19 cellular contexts compared by ENCODE assay signal in the genomic region with DNA sequence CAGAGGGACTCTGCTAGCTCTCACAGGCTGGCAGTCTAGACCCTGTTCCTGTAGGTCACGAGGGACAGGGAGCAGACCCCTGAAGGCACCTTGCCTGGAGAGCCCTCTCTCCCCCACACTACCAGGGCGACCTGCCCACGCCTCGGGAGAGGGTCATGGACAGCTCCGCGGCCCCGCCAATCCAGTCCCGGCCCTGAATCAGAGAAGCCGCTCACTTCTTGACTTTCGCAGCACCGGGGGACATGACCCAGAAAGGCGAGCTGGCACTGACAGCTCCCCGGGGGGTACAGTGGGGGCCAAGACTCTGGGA. TPM values are rescaled to one million over a fixed set of nuclear protein-coding genes. Genes with fewer than 3 reads are reported as not detected.
DNase-seq lines count a peak whose midpoint lies in the region; ATAC-seq, FAIRE-seq and TF ChIP-seq lines count a peak whose summit lies in the region.
"Had no signal": no experiment of that assay in that cellular context is flagged by ENCODE, and none has a peak within 500 bp of the region (broad histone marks: within the 10 kb centered on the region; RNA-seq: fewer than 3 reads in every experiment).

No MANE protein-coding gene starts in this region.

- H3K4me1 ChIP-seq in A549 (peaks cover 39% of the 10 kb centered on the region), PC-9 (replicated peaks; ENCODE audit: insufficient read depth) (peaks cover 62% of the 10 kb centered on the region), heart left ventricle (peaks cover 0 to 68% (median 47%) of the 10 kb centered on the region in 12 donors)

- H3K79me2 ChIP-seq in PC-9 (ENCODE audit: low read depth) = peaks cover 51% of the 10 kb centered on the region

- H3K4me3 ChIP-seq in A549 = peak overlapping the region; percentile 53
- H3K4me3 ChIP-seq in PC-9 = peak overlapping the region; percentile 72
- peak overlapping the region in 5 of 12 donors; percentile 18 to 34 (median 26) for H3K4me3 ChIP-seq in heart left ventricle
- H3K4me3 ChIP-seq: HAP-1 had no signal

- H3K4me2 ChIP-seq in A549 = peak overlapping the region; percentile 100
- peak overlapping the region; percentile 100 for H3K4me2 ChIP-seq in PC-9

- ATAC-seq in A549 = no peak
- ATAC-seq in heart left ventricle = no peak
- no peak for ATAC-seq in HG02884 (IDR thresholded peaks at IDR 0.05; ENCODE audit: unreplicated experiment)
- no peak for ATAC-seq in T-cell (replicated peaks in 1 of 4)

- H3K36me3 ChIP-seq in PC-9 (ENCODE audit: low read depth) (peaks cover 18% of the 10 kb centered on the region), heart left ventricle (peaks cover 0 to 55% (median 38%) of the 10 kb centered on the region in 9 donors)
- H3K36me3 ChIP-seq: HAP-1 had no signal

- CTCF ChIA-PET in A549 (lab: Yijun Ruan, JAX) = interaction anchor here (0.7 to 15.8 kb wide), 13 partner anchors 9 to 220 kb away, joined by 3 to 164 read pairs (median 4); no protein-coding TSS in a partner anchor
- CTCF ChIA-PET in PC-9 (lab: Charles Lee) = interaction anchor here (0.7 to 0.9 kb wide), 2 partner anchors 66 to 102 kb away, joined by 3 read pairs; no protein-coding TSS in a partner anchor
- CTCF ChIA-PET in T-cell (lab: Charles Lee) = no interaction called here

- POLR2A ChIA-PET in A549 (lab: Yijun Ruan, JAX) (interaction anchor here (1.2 to 5.1 kb wide), 3 partner anchors 12 to 19 kb away, joined by 3 to 43 read pairs (median 6); no protein-coding TSS in a partner anchor), PC-9 (lab: Charles Lee; ENCODE audit: unreplicated experiment) (interaction anchor here (0.7 kb wide), 1 partner anchor 174 kb away, joined by 3 read pairs; no protein-coding TSS in a partner anchor), T-cell (lab: Charles Lee) (no interaction called here)

- H3K9me3 ChIP-seq in A549 = no peaks in the 10 kb centered on the region
- H3K9me3 ChIP-seq in PC-9 (ENCODE audit: insufficient read depth, low read depth) = no peaks in the 10 kb centered on the region
- no peaks in the 10 kb centered on the region for H3K9me3 ChIP-seq in heart left ventricle
- H3K9me3 ChIP-seq: HAP-1 had no signal

- peaks cover 14% of the 10 kb centered on the region for H3K27me3 Mint-ChIP-seq in nephron (ENCODE audit: low read depth)
- H3K27me3 Mint-ChIP-seq in T-cell = peaks cover 9 to 13% of the 10 kb centered on the region in 2 donors

- intact Hi-C loops in PC-9 (cut with micrococcal nuclease; ENCODE audit: unreplicated experiment) = loop anchor here (1.0 to 2.0 kb wide), 2 partner anchors 13 to 202 kb away; no protein-coding TSS in a partner anchor
- intact Hi-C loops in heart left ventricle (cut with DNase I) = loop anchor here in 5 of 10 donors (2.0 to 5.0 kb wide), 4 partner anchors 35 to 66 kb away; no protein-coding TSS in a partner anchor

- no peak for TF ChIP-seq EP300 in A549 (IDR thresholded peaks at IDR 0.05)

- peak overlapping the region; percentile 91 to 100 for H3K27ac ChIP-seq in A549
- peak overlapping the region; percentile 96 for H3K27ac ChIP-seq in PC-9
- peak overlapping the region in 11 of 12 donors; percentile 40 to 98 (median 60) for H3K27ac ChIP-seq in heart left ventricle
- H3K27ac ChIP-seq: HL-60 had no signal

- H3K27ac Mint-ChIP-seq in nephron (peak overlapping the region in 2 of 3 experiments; percentile 75 to 94), T-cell (no peak overlapping the region)

- WGBS in A549 (ENCODE audit: missing lambda C conversion rate) = 0% methylated on average over 5 of the region's 13 CpGs
- WGBS in heart left ventricle, 4 donors = 78 to 86% (median 82%) methylated on average over 12 to 13 of the region's 13 CpGs

- TF ChIP-seq POLR2A in A549 (IDR thresholded peaks at IDR 0.05; ENCODE audit: low read length) (no peak), heart left ventricle (IDR thresholded peaks at IDR 0.05) (no peak)

- H3K4me1 Mint-ChIP-seq in nephron = peaks cover 42% of the 10 kb centered on the region
- H3K4me1 Mint-ChIP-seq in T-cell = peaks cover 21 to 29% (median 25%) of the 10 kb centered on the region in 3 donors

- no peak overlapping the region; the same call in 1 of the 2 replicates for H2AFZ ChIP-seq in PC-9

- FAIRE-seq in A549 (lab: Jason Lieb, UNC) = no peak
- FAIRE-seq: small intestine had no signal

- H3K4me3 Mint-ChIP-seq in nephron = peak overlapping the region in 1 of 3 experiments; percentile 62
- no peak overlapping the region for H3K4me3 Mint-ChIP-seq in T-cell

- no TSS peak for BruUV-seq in PC-9 (replicated peaks; lab: Mats Ljungman, UMichigan)

- TF ChIP-seq RAD21 in A549 (conservative IDR thresholded peaks at IDR 0.05 in 1 of 2, IDR thresholded peaks at IDR 0.05 in 1 of 2) = no peak

- no peaks in the 10 kb centered on the region for H3K9me3 Mint-ChIP-seq in nephron
- no peaks in the 10 kb centered on the region for H3K9me3 Mint-ChIP-seq in T-cell
- H3K9me3 Mint-ChIP-seq: neural crest cell had no signal

- peaks cover 42% of the 10 kb centered on the region for H3F3A ChIP-seq in PC-9 (ENCODE audit: insufficient read depth, low read depth)

- H3K9me2 ChIP-seq in PC-9 (ENCODE audit: insufficient read depth) = no peaks in the 10 kb centered on the region

- DNase-seq in A549 (ENCODE audit: low read depth in 1 of 2, low spot score in 1 of 2) = no peak
- DNase-seq in PC-9 = no peak
- DNase-seq in heart left ventricle = peak in 1 of 5 donors; percentile 65
- no peak for DNase-seq in AG08395 (ENCODE audit: low spot score)
- no peak for DNase-seq in T-cell
- DNase-seq in NCI-H1694 treated with DMSO at 0.1 percent for 48 hours (lab: John Stamatoyannopoulos, UW) = no peak
- DNase-seq: activated CD4-positive, alpha-beta T cell treated with anti-CD3 and anti-CD28 coated beads, Interleukin-2, amount 50 U/mL, for 4 hours; anterior cingulate cortex; dorsolateral prefrontal cortex; NCI-H2029 treated with DMSO at 0.1 percent for 48 hours; NCI-H774; substantia nigra had no signal

- TF ChIP-seq CTCF in A549 (IDR thresholded peaks at IDR 0.05) (no peak), PC-9 (conservative IDR thresholded peaks at IDR 0.05) (no peak), heart left ventricle (IDR thresholded peaks at IDR 0.05) (no peak), nephron (IDR thresholded peaks at IDR 0.05; ENCODE audit: unreplicated experiment in 3 of 3) (no peak)

- H3K36me3 Mint-ChIP-seq in nephron (ENCODE audit: low read depth) (no peaks in the 10 kb centered on the region), T-cell (no peaks in the 10 kb centered on the region)

- H3K27me3 ChIP-seq in PC-9 (ENCODE audit: insufficient read depth, low read depth) (no peaks in the 10 kb centered on the region), heart left ventricle (no peaks in the 10 kb centered on the region)
- H3K27me3 ChIP-seq: dorsolateral prefrontal cortex had no signal

- H4K20me1 ChIP-seq in PC-9 (ENCODE audit: insufficient read depth) = no peaks in the 10 kb centered on the region

TF ChIP-seq in A549, 52 proteins besides CTCF, POLR2A, EP300 and RAD21:
- TF ChIP-seq PHF8 (IDR thresholded peaks at IDR 0.05; ENCODE audit: borderline replicate concordance, low read depth) (no peak), GATA3 (IDR thresholded peaks at IDR 0.05; ENCODE audit: borderline replicate concordance) (no peak), NPAS2 (CRISPR knock-in tag; IDR thresholded peaks at IDR 0.05; ENCODE audit: borderline replicate concordance) (no peak), EHF (CRISPR knock-in tag; IDR thresholded peaks at IDR 0.05) (no peak), CBX2 (IDR thresholded peaks at IDR 0.05; ENCODE audit: borderline replicate concordance, low read depth) (no peak)
- TF ChIP-seq, protein P1, sequence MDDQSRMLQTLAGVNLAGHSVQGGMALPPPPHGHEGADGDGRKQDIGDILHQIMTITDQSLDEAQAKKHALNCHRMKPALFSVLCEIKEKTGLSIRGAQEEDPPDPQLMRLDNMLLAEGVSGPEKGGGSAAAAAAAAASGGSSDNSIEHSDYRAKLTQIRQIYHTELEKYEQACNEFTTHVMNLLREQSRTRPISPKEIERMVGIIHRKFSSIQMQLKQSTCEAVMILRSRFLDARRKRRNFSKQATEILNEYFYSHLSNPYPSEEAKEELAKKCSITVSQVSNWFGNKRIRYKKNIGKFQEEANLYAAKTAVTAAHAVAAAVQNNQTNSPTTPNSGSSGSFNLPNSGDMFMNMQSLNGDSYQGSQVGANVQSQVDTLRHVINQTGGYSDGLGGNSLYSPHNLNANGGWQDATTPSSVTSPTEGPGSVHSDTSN (IDR thresholded peaks at IDR 0.05) = no peak
TF ChIP-seq in A549: peak in this region for 0.

RNA-seq across cellular contexts. Expression of a gene that starts 5.1 kb away (rescaled TPM):
- polyA plus RNA-seq in A549 (2011; rRNA removed) (127 and 128 TPM in 2 replicates), A549 (2017; fragmentation: RNase III; extraction: RNeasy Plus Mini Kit Qiagen cat#74134 plus additional on column Dnase treatment) (171 to 180 TPM (median 178 TPM) in 3 replicates), heart left ventricle (10 to 100 TPM; 61.1 to 64.4 TPM)
- polyA plus RNA-seq in A549 (2012; cell fraction: cytosol; rRNA removed) = 236 and 291 TPM in 2 replicates
- polyA plus RNA-seq in A549 (2012; cell fraction: nucleus; rRNA removed) = 781 and 955 TPM in 2 replicates
- polyA minus RNA-seq in A549 (2011; rRNA and poly(A)+ RNA removed) = 225 and 333 TPM in 2 replicates
- total RNA-seq in PC-9 (2021) (52.5 and 65.5 TPM in 2 replicates), heart left ventricle (100 to 1,000 TPM in 1 of 9 donors, 10 to 100 TPM in 8; 46.1 to 105 (median 66.8) TPM), T-cell (1 to 10 TPM in 4 of 5 donors, under 1 TPM in 1; 0.78 to 4.1 (median 2.7) TPM)
- total RNA-seq: T-helper 2 cell treated with Interferon-gamma antibody and Interleukin-4, amounts not matched to agents 100 ng/mL and 5 ng/mL, for 36 hours had no signal

Comparison
In these comparisons a context has a peak if more than half of its experiments do, and no peak if none do; other contexts are left out.
1. H3K27ac Mint-ChIP-seq: peak in nephron (2 of 3); none in T-cell (0 of 2).
2. RNA of a gene that starts 5.1 kb away (total RNA-seq): 46.1 to 105 TPM in heart left ventricle and 52.5 to 65.5 TPM in PC-9; 0.78 to 4.1 TPM in T-cell; every median in the first group is over 4 times any median in the second.
3. CTCF ChIA-PET loops: an anchor here in A549 (0.7 to 15.8 kb wide) and PC-9 (0.7 to 0.9 kb wide); none called in T-cell.
4. POLR2A ChIA-PET loops: an anchor here in A549 (1.2 to 5.1 kb wide) and PC-9 (0.7 kb wide); none called in T-cell.
5. Peak in every context shown above with its lines, with median percentiles within 50 percentile points of each other: H3K27ac ChIP-seq.